In genomic region chr9:91193658-91194391, GRCh38 we compare ENCODE assay signal across 8 cellular contexts.
DNase-seq lines count a peak whose midpoint lies in the region; ATAC-seq, FAIRE-seq and TF ChIP-seq lines count a peak whose summit lies in the region.

No MANE protein-coding gene starts in this region.

- H3K27me3 Mint-ChIP-seq in activated T-helper 2 cell treated with anti-CD3 and anti-CD28 coated beads, Interferon-gamma antibody, Interleukin-2, Interleukin-4, amounts not matched to agents 10 μg/mL and 5 μg/mL and 100 μg/mL, durations not matched to agents 14 hours and 24 hours and 36 hours (ENCODE audit: low read depth), result no peaks in the 10 kb centered on the region
- peaks cover 18% of the 10 kb centered on the region for H3K27me3 Mint-ChIP-seq in nephron (ENCODE audit: low read depth)

- H3K27ac Mint-ChIP-seq in activated T-helper 2 cell treated with anti-CD3 and anti-CD28 coated beads, Interferon-gamma antibody, Interleukin-2, Interleukin-4, amounts not matched to agents 10 μg/mL and 5 μg/mL and 100 μg/mL, durations not matched to agents 14 hours and 24 hours and 36 hours, result peak overlapping the region; percentile 96
- peak overlapping the region; percentile 97 to 98 (median 98) for H3K27ac Mint-ChIP-seq in nephron

- H3K4me3 Mint-ChIP-seq in activated T-helper 2 cell treated with anti-CD3 and anti-CD28 coated beads, Interferon-gamma antibody, Interleukin-2, Interleukin-4, amounts not matched to agents 10 μg/mL and 5 μg/mL and 100 μg/mL, durations not matched to agents 14 hours and 24 hours and 36 hours (ENCODE audit: low read depth), result peak overlapping the region; percentile 77
- peak overlapping the region; percentile 80 to 83 (median 82) for H3K4me3 Mint-ChIP-seq in nephron

- H3K9me3 Mint-ChIP-seq in activated T-helper 2 cell treated with anti-CD3 and anti-CD28 coated beads, Interferon-gamma antibody, Interleukin-2, Interleukin-4, amounts not matched to agents 10 μg/mL and 5 μg/mL and 100 μg/mL, durations not matched to agents 14 hours and 24 hours and 36 hours, result peaks cover 9% of the 10 kb centered on the region
- H3K9me3 Mint-ChIP-seq in nephron, result peaks cover 3% of the 10 kb centered on the region

- peaks cover 66% of the 10 kb centered on the region for H3K4me1 Mint-ChIP-seq in activated T-helper 2 cell treated with anti-CD3 and anti-CD28 coated beads, Interferon-gamma antibody, Interleukin-2, Interleukin-4, amounts not matched to agents 10 μg/mL and 5 μg/mL and 100 μg/mL, durations not matched to agents 14 hours and 24 hours and 36 hours (ENCODE audit: low read depth)
- peaks cover 73% of the 10 kb centered on the region for H3K4me1 Mint-ChIP-seq in nephron

- peak; percentile 88 for FAIRE-seq in RCC 7860 (lab: Jason Lieb, UNC)

- no peak for TF ChIP-seq CTCF in AG09309 (IDR thresholded peaks at IDR 0.05; ENCODE audit: control insufficient read depth, insufficient read depth, low read depth, low read length, missing control alignments)
- TF ChIP-seq CTCF in fibroblast of pulmonary artery (IDR thresholded peaks at IDR 0.05; ENCODE audit: low read length, missing control alignments), result no peak
- TF ChIP-seq CTCF in nephron (IDR thresholded peaks at IDR 0.05; ENCODE audit: unreplicated experiment in 3 of 3), result no peak

- ATAC-seq in GM19025 (IDR thresholded peaks at IDR 0.05; ENCODE audit: low read depth, unreplicated experiment) (peak; percentile 39), HG03439 (IDR thresholded peaks at IDR 0.05; ENCODE audit: unreplicated experiment) (peak; percentile 62)

- peak overlapping the region; percentile 44 for H3K4me3 ChIP-seq in AG09309 (ENCODE audit: control insufficient read depth, low read depth, low read length)
- peak overlapping the region; percentile 39 for H3K4me3 ChIP-seq in fibroblast of pulmonary artery (replicated peaks; ENCODE audit: low read depth, low read length)

- peaks cover 21% of the 10 kb centered on the region for H3K36me3 Mint-ChIP-seq in activated T-helper 2 cell treated with anti-CD3 and anti-CD28 coated beads, Interferon-gamma antibody, Interleukin-2, Interleukin-4, amounts not matched to agents 10 μg/mL and 5 μg/mL and 100 μg/mL, durations not matched to agents 14 hours and 24 hours and 36 hours (ENCODE audit: low read depth)
- H3K36me3 Mint-ChIP-seq in nephron (ENCODE audit: low read depth), result peaks cover 3% of the 10 kb centered on the region

- intact Hi-C loops in activated T-helper 2 cell treated with anti-CD3 and anti-CD28 coated beads, Interferon-gamma antibody, Interleukin-2, Interleukin-4, amounts not matched to agents 10 μg/mL and 5 μg/mL and 100 μg/mL, durations not matched to agents 14 hours and 24 hours and 36 hours (cut with micrococcal nuclease), result loop anchor here (1.0 to 10.0 kb wide), 18 partner anchors 14 to 518 kb away; no protein-coding TSS in a partner anchor

- DNase-seq in AG09309 (ENCODE audit: low read depth), result peak; percentile 91
- DNase-seq in RCC 7860 (ENCODE audit: low spot score), result peak; percentile 96
- peak; percentile 87 for DNase-seq in activated T-helper 2 cell treated with anti-CD3 and anti-CD28 coated beads, Interferon-gamma antibody, Interleukin-2, Interleukin-4, amounts not matched to agents 10 μg/mL and 5 μg/mL and 100 μg/mL, durations not matched to agents 14 hours and 24 hours and 36 hours (ENCODE audit: low spot score)
- peak; percentile 95 for DNase-seq in fibroblast of pulmonary artery (ENCODE audit: low read depth)
- DNase-seq in stimulated activated naive CD4-positive, alpha-beta T cell treated with Interleukin-2 at 50 U/mL for 16 hours (lab: John Stamatoyannopoulos, UW), result peak; percentile 80

Comparison
In these comparisons a context has a peak if more than half of its experiments do, and no peak if none do; other contexts are left out.
1. Peak in every context shown above with its lines: DNase-seq, ATAC-seq and H3K4me3 ChIP-seq.